ENCODE assay signal across 8 cellular contexts in the genomic region with DNA sequence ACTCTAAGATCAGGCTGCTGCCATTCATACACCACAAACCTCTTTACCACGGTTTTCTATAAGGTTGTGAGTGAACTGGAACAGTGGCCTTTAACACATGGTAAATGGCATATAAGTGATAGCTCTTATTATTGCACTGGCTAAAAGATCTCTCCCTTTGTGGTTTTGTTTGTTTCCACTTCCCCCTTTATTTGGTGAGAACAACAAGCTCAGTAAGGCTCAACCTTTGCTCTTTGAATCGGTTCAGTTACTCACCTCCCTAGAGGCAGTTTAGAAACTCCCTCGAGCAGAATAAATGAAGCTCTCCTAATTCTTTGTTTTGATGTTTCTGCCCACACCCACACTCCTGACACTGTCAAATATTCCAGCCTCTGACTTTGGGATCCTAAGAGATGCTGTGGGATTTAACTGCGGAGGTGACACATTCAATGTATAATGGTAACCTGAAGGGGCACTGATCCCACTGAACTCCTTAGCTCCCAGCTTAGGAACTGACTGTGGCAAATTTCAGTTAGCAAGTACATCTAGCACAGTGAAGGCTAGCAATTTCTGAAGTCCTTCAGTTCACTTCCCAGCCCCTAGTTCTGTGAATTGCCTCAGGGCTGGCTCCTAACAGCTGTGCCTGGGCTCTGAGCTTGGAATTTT.
DNase-seq lines count a peak whose midpoint lies in the region; ATAC-seq and TF ChIP-seq lines count a peak whose summit lies in the region.

No MANE protein-coding gene starts in this region.

- peaks cover 35% of the 10 kb centered on the region for H3K9me3 Mint-ChIP-seq in nephron progenitor cell

- no peaks in the 10 kb centered on the region for H3K27me3 Mint-ChIP-seq in nephron progenitor cell (ENCODE audit: low read depth, poor library complexity)

- H3K4me1 Mint-ChIP-seq in nephron progenitor cell: peaks cover 20% of the 10 kb centered on the region

- H3K27ac Mint-ChIP-seq in nephron progenitor cell: peak overlapping the region; percentile 20

- DNase-seq in GM19238 (ENCODE audit: insufficient read length, low spot score) (peak; percentile 52), NOMO-1 treated with dmso at 0.1 percent for 144 hours (lab: John Stamatoyannopoulos, UW; ENCODE audit: unreplicated experiment) (peak; percentile 8), nephron progenitor cell (no peak), GF-D8 (lab: John Stamatoyannopoulos, UW) (no peak), kidney tubule cell (ENCODE audit: low spot score) (no peak)
- no peak for DNase-seq in stimulated activated CD8-positive, alpha-beta memory T cell treated with anti-CD3 and anti-CD28 coated beads, Interleukin-4, amount 100 ng/mL, for 48 hours
- DNase-seq in activated naive CD4-positive, alpha-beta T cell treated with Interleukin-2 at 50 U/mL for 16 hours: no peak

- peaks cover 18% of the 10 kb centered on the region for H3K36me3 Mint-ChIP-seq in nephron progenitor cell (ENCODE audit: low read depth)

- H3K4me3 Mint-ChIP-seq in nephron progenitor cell: no peak overlapping the region

- ATAC-seq in HG02885 (IDR thresholded peaks at IDR 0.05; ENCODE audit: poor library complexity, unreplicated experiment): peak; percentile 99

- no peak for TF ChIP-seq CTCF in nephron progenitor cell (IDR thresholded peaks at IDR 0.05)

Comparison
In these comparisons a context has a peak if more than half of its experiments do, and no peak if none do; other contexts are left out.
1. DNase-seq: peak in GM19238 (single experiment) and NOMO-1 treated with dmso at 0.1 percent for 144 hours (single experiment); none in nephron progenitor cell (single experiment), GF-D8 (single experiment), stimulated activated CD8-positive, alpha-beta memory T cell treated with anti-CD3 and anti-CD28 coated beads, Interleukin-4, amount 100 ng/mL, for 48 hours (single experiment), activated naive CD4-positive, alpha-beta T cell treated with Interleukin-2 at 50 U/mL for 16 hours (single experiment) and kidney tubule cell (single experiment).